Comparison of ENCODE assay signal across 1 cellular context in the genomic region with DNA sequence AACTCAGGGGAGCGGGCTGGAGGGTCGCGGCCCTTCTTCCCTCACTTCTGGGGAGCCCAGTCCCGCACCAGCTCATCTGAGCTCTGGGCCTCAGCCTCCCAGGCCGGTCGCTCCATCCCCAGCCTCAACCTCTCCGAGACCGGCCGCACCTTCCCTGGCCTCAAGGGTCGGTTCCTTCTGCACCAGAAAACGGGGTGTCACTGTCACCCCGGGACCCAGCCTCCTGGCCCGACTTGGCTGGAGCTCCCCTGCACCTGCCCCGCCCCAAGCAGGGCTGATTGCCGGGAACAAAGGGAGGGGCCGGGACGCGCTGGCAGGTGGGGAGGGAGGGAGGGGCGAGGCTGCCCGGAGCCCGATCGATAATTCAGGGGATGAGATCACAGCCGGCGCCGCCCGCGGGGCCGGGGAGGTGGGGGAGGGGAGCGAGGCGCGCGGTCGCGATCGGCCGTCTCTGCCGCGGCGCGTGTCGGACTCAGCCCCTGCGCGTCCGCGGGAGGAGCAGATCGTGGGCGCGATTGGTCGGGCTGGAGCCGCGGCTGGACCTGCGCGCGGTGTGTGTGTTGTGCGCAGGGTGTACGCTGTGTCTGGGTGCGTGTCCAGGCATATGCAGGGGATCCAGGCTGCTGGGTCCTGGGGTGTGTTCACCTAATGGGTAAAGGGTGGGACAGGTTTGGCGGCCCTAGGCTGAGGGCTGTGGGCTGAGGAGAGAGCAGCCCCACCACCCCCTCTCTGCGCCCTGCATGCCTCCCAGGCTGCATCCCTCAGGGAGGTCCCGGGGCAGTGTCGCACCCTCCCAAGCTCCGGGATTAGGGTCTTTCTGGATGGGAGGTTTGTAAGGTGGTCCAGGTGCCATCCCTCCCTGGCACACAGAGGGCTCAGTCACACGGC.
TF ChIP-seq lines count a peak whose summit lies in the region.

No MANE protein-coding gene starts in this region.

TF ChIP-seq in HepG2, 621 proteins besides CTCF, POLR2A, EP300 and RAD21 (continued from another document and continues in another):
- TF ChIP-seq ZIK1 (CRISPR knock-in tag; IDR thresholded peaks at IDR 0.05; ENCODE audit: borderline replicate concordance, low read depth): peak; percentile 57; the same call in 1 of the 2 replicates
- peak; percentile 95 for TF ChIP-seq ZNF746 (CRISPR knock-in tag; IDR thresholded peaks at IDR 0.05)
- TF ChIP-seq, protein P1, sequence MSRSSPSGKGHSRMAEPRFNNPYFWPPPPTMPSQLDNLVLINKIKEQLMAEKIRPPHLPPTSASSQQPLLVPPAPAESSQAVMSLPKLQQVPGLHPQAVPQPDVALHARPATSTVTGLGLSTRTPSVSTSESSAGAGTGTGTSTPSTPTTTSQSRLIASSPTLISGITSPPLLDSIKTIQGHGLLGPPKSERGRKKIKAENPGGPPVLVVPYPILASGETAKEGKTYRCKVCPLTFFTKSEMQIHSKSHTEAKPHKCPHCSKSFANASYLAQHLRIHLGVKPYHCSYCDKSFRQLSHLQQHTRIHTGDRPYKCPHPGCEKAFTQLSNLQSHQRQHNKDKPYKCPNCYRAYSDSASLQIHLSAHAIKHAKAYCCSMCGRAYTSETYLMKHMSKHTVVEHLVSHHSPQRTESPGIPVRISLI (CRISPR knock-in tag; IDR thresholded peaks at IDR 0.05; ENCODE audit: borderline replicate concordance): no peak
- TF ChIP-seq ZNF251 (CRISPR knock-in tag; IDR thresholded peaks at IDR 0.05): no peak
- TF ChIP-seq, protein P2, sequence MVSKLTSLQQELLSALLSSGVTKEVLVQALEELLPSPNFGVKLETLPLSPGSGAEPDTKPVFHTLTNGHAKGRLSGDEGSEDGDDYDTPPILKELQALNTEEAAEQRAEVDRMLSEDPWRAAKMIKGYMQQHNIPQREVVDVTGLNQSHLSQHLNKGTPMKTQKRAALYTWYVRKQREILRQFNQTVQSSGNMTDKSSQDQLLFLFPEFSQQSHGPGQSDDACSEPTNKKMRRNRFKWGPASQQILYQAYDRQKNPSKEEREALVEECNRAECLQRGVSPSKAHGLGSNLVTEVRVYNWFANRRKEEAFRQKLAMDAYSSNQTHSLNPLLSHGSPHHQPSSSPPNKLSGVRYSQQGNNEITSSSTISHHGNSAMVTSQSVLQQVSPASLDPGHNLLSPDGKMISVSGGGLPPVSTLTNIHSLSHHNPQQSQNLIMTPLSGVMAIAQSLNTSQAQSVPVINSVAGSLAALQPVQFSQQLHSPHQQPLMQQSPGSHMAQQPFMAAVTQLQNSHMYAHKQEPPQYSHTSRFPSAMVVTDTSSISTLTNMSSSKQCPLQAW (CRISPR knock-in tag; IDR thresholded peaks at IDR 0.05): 0 out of 2 replicates have a peak, but pooled peaks have one; percentile 13
- TF ChIP-seq, protein P3, sequence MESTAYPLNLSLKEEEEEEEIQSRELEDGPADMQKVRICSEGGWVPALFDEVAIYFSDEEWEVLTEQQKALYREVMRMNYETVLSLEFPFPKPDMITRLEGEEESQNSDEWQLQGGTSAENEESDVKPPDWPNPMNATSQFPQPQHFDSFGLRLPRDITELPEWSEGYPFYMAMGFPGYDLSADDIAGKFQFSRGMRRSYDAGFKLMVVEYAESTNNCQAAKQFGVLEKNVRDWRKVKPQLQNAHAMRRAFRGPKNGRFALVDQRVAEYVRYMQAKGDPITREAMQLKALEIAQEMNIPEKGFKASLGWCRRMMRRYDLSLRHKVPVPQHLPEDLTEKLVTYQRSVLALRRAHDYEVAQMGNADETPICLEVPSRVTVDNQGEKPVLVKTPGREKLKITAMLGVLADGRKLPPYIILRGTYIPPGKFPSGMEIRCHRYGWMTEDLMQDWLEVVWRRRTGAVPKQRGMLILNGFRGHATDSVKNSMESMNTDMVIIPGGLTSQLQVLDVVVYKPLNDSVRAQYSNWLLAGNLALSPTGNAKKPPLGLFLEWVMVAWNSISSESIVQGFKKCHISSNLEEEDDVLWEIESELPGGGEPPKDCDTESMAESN (CRISPR knock-in tag; conservative IDR thresholded peaks at IDR 0.05): peak; percentile 69; the same call in 1 of the 2 replicates
- TF ChIP-seq, protein P4, sequence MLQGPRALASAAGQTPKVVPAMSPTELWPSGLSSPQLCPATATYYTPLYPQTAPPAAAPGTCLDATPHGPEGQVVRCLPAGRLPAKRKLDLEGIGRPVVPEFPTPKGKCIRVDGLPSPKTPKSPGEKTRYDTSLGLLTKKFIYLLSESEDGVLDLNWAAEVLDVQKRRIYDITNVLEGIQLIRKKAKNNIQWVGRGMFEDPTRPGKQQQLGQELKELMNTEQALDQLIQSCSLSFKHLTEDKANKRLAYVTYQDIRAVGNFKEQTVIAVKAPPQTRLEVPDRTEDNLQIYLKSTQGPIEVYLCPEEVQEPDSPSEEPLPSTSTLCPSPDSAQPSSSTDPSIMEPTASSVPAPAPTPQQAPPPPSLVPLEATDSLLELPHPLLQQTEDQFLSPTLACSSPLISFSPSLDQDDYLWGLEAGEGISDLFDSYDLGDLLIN (CRISPR knock-in tag; IDR thresholded peaks at IDR 0.05; ENCODE audit: borderline replicate concordance): no peak
- no peak for TF ChIP-seq ZNF230 (CRISPR knock-in tag; IDR thresholded peaks at IDR 0.05)
- no peak for TF ChIP-seq ZNF839 (CRISPR knock-in tag; IDR thresholded peaks at IDR 0.05; ENCODE audit: borderline replicate concordance)
- TF ChIP-seq, protein P5, sequence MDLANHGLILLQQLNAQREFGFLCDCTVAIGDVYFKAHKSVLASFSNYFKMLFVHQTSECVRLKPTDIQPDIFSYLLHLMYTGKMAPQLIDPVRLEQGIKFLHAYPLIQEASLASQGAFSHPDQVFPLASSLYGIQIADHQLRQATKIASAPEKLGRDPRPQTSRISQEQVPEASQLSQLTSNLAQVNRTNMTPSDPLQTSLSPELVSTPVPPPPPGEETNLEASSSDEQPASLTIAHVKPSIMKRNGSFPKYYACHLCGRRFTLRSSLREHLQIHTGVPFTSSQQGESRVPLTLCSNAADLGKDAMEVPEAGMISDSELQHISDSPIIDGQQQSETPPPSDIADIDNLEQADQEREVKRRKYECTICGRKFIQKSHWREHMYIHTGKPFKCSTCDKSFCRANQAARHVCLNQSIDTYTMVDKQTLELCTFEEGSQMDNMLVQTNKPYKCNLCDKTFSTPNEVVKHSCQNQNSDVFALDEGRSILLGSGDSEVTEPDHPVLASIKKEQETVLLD (CRISPR knock-in tag; IDR thresholded peaks at IDR 0.05; ENCODE audit: low read depth): no peak
- peak; percentile 72; the same call in 1 of the 2 replicates for TF ChIP-seq CAMTA2 (CRISPR knock-in tag; IDR thresholded peaks at IDR 0.05; ENCODE audit: borderline replicate concordance)
- TF ChIP-seq, protein P6, sequence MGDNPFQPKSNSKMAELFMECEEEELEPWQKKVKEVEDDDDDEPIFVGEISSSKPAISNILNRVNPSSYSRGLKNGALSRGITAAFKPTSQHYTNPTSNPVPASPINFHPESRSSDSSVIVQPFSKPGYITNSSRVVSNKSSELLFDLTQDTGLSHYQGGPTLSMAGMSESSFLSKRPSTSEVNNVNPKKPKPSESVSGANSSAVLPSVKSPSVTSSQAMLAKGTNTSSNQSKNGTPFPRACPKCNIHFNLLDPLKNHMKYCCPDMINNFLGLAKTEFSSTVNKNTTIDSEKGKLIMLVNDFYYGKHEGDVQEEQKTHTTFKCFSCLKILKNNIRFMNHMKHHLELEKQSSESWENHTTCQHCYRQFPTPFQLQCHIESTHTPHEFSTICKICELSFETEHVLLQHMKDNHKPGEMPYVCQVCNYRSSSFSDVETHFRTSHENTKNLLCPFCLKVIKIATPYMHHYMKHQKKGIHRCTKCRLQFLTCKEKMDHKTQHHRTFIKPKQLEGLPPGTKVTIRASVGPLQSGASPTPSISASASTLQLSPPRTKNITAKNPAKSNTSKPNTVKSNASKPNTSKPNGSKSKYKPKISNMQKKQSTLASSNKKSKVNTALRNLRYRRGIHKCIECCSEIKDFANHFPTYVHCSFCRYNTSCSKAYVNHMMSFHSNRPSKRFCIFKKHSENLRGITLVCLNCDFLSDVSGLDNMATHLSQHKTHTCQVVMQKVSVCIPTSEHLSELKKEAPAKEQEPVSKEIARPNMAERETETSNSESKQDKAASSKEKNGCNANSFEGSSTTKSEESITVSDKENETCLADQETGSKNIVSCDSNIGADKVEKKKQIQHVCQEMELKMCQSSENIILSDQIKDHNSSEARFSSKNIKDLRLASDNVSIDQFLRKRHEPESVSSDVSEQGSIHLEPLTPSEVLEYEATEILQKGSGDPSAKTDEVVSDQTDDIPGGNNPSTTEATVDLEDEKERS (CRISPR knock-in tag; IDR thresholded peaks at IDR 0.05): no peak
- no peak for TF ChIP-seq SP140L (CRISPR knock-in tag; IDR thresholded peaks at IDR 0.05; ENCODE audit: borderline replicate concordance)
- no peak for TF ChIP-seq SNAPC2 (CRISPR knock-in tag; IDR thresholded peaks at IDR 0.05)
- no peak for TF ChIP-seq SRSF4 (IDR thresholded peaks at IDR 0.05; ENCODE audit: low read depth, low read length, poor library complexity, severe bottlenecking)
- TF ChIP-seq, protein P7, sequence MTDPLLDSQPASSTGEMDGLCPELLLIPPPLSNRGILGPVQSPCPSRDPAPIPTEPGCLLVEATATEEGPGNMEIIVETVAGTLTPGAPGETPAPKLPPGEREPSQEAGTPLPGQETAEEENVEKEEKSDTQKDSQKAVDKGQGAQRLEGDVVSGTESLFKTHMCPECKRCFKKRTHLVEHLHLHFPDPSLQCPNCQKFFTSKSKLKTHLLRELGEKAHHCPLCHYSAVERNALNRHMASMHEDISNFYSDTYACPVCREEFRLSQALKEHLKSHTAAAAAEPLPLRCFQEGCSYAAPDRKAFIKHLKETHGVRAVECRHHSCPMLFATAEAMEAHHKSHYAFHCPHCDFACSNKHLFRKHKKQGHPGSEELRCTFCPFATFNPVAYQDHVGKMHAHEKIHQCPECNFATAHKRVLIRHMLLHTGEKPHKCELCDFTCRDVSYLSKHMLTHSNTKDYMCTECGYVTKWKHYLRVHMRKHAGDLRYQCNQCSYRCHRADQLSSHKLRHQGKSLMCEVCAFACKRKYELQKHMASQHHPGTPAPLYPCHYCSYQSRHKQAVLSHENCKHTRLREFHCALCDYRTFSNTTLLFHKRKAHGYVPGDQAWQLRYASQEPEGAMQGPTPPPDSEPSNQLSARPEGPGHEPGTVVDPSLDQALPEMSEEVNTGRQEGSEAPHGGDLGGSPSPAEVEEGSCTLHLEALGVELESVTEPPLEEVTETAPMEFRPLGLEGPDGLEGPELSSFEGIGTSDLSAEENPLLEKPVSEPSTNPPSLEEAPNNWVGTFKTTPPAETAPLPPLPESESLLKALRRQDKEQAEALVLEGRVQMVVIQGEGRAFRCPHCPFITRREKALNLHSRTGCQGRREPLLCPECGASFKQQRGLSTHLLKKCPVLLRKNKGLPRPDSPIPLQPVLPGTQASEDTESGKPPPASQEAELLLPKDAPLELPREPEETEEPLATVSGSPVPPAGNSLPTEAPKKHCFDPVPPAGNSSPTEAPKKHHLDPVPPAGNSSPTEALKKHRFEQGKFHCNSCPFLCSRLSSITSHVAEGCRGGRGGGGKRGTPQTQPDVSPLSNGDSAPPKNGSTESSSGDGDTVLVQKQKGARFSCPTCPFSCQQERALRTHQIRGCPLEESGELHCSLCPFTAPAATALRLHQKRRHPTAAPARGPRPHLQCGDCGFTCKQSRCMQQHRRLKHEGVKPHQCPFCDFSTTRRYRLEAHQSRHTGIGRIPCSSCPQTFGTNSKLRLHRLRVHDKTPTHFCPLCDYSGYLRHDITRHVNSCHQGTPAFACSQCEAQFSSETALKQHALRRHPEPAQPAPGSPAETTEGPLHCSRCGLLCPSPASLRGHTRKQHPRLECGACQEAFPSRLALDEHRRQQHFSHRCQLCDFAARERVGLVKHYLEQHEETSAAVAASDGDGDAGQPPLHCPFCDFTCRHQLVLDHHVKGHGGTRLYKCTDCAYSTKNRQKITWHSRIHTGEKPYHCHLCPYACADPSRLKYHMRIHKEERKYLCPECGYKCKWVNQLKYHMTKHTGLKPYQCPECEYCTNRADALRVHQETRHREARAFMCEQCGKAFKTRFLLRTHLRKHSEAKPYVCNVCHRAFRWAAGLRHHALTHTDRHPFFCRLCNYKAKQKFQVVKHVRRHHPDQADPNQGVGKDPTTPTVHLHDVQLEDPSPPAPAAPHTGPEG (CRISPR knock-in tag; IDR thresholded peaks at IDR 0.05): no peak; the same call in 1 of the 2 replicates
- TF ChIP-seq, protein P8, sequence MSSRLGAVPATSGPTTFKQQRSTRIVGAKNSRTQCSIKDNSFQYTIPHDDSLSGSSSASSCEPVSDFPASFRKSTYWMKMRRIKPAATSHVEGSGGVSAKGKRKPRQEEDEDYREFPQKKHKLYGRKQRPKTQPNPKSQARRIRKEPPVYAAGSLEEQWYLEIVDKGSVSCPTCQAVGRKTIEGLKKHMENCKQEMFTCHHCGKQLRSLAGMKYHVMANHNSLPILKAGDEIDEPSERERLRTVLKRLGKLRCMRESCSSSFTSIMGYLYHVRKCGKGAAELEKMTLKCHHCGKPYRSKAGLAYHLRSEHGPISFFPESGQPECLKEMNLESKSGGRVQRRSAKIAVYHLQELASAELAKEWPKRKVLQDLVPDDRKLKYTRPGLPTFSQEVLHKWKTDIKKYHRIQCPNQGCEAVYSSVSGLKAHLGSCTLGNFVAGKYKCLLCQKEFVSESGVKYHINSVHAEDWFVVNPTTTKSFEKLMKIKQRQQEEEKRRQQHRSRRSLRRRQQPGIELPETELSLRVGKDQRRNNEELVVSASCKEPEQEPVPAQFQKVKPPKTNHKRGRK (CRISPR knock-in tag; IDR thresholded peaks at IDR 0.05): no peak
- no peak for TF ChIP-seq HMGA1 (CRISPR knock-in tag; conservative IDR thresholded peaks at IDR 0.05)
- TF ChIP-seq, protein P9, sequence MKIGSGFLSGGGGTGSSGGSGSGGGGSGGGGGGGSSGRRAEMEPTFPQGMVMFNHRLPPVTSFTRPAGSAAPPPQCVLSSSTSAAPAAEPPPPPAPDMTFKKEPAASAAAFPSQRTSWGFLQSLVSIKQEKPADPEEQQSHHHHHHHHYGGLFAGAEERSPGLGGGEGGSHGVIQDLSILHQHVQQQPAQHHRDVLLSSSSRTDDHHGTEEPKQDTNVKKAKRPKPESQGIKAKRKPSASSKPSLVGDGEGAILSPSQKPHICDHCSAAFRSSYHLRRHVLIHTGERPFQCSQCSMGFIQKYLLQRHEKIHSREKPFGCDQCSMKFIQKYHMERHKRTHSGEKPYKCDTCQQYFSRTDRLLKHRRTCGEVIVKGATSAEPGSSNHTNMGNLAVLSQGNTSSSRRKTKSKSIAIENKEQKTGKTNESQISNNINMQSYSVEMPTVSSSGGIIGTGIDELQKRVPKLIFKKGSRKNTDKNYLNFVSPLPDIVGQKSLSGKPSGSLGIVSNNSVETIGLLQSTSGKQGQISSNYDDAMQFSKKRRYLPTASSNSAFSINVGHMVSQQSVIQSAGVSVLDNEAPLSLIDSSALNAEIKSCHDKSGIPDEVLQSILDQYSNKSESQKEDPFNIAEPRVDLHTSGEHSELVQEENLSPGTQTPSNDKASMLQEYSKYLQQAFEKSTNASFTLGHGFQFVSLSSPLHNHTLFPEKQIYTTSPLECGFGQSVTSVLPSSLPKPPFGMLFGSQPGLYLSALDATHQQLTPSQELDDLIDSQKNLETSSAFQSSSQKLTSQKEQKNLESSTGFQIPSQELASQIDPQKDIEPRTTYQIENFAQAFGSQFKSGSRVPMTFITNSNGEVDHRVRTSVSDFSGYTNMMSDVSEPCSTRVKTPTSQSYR (CRISPR knock-in tag; IDR thresholded peaks at IDR 0.05; ENCODE audit: borderline replicate concordance): peak; percentile 99
- TF ChIP-seq HNF4G (IDR thresholded peaks at IDR 0.05; ENCODE audit: borderline replicate concordance, low read depth, low read length): peak; percentile 32; the same call in 1 of the 2 replicates
- TF ChIP-seq HNF4G (CRISPR knock-in tag; IDR thresholded peaks at IDR 0.05; ENCODE audit: borderline replicate concordance, low read depth): no peak
- peak; percentile 69 for TF ChIP-seq SALL1 (CRISPR knock-in tag; IDR thresholded peaks at IDR 0.05)
- TF ChIP-seq, protein P10, sequence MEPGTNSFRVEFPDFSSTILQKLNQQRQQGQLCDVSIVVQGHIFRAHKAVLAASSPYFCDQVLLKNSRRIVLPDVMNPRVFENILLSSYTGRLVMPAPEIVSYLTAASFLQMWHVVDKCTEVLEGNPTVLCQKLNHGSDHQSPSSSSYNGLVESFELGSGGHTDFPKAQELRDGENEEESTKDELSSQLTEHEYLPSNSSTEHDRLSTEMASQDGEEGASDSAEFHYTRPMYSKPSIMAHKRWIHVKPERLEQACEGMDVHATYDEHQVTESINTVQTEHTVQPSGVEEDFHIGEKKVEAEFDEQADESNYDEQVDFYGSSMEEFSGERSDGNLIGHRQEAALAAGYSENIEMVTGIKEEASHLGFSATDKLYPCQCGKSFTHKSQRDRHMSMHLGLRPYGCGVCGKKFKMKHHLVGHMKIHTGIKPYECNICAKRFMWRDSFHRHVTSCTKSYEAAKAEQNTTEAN (CRISPR knock-in tag; conservative IDR thresholded peaks at IDR 0.05): no peak
